11 cellular contexts compared by ENCODE assay signal in genomic region chr17:20558096-20558495, GRCh38. TPM values are rescaled to one million over a fixed set of nuclear protein-coding genes. Genes with fewer than 3 reads are reported as not detected.
"Had no signal": no experiment of that assay in that cellular context is flagged by ENCODE, and none has a peak within 500 bp of the region (broad histone marks: within the 10 kb centered on the region; RNA-seq: fewer than 3 reads in every experiment).

No MANE protein-coding gene starts in this region.

RNA-seq across cellular contexts. Expression of gene CDRT15L2, which starts 21.4 kb away (rescaled TPM):
- total RNA-seq: OCI-LY7, PC-3, PC-9, Peyer's patch, Right ventricle myocardium inferior, Right ventricle myocardium superior, RPMI7951, SJCRH30, SJSA1, SK-MEL-5 had no signal
- polyA plus RNA-seq: SK-N-SH had no signal
